ENCODE assay signal across 11 cellular contexts in genomic region chr9:107163370-107163769, GRCh38.
"Had no signal": no experiment of that assay in that cellular context is flagged by ENCODE, and none has a peak within 500 bp of the region (broad histone marks: within the 10 kb centered on the region; RNA-seq: fewer than 3 reads in every experiment).

No MANE protein-coding gene starts in this region.

- ATAC-seq: GM23338, HCT116 had no signal

- H3K4me1 ChIP-seq: HAP-1 had no signal

- H3K9ac ChIP-seq: GM23248 had no signal

- H3K36me3 ChIP-seq: HAP-1 had no signal

- H3K9me3 ChIP-seq: HAP-1 had no signal

- FAIRE-seq: H1, H54 had no signal

- H2AFZ ChIP-seq: GM23248, GM23338 had no signal

- H3K27ac ChIP-seq: GM23248 had no signal

- DNase-seq: GM23248, GOT3, H7, H9, HCEC 1CT, HFFc6 had no signal

- H3K4me3 ChIP-seq: GM23248, GM23338, HAP-1 had no signal

- H3K4me2 ChIP-seq: GM23338 had no signal
